In the genomic region with DNA sequence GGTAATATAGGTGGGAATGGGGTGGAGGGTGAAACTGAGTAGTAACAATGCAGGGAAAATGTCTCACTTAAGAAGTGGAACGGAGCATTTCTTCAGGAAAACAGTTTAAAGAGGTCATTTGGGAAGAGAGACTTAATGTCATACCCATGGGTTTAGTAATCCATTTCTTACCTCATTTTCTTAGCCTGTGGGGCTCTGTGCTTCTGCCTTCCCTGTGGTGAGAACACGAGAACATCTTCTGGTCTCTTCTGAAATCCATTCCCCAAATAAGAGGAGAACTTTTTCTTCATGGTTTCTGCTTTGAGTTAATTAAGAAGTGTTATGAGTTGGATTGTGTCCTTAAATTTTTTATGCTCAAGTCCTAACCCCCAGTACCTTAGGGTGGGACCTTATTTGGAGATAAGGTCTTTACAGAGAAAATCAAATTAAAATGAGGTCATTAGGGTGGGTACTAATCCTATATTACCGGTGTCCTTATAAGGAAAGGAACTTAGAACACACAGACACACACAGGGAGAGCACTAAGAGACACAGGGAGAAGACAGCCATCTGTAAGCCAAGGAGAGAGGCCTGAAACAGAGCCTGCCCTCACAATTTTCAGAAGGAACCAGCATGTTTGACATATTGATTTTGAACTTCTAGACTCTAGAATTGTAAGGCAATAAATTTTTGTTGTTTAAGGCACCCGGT, we compare ENCODE assay signal across 16 cellular contexts. TPM values are rescaled to one million over a fixed set of nuclear protein-coding genes. Genes with fewer than 3 reads are reported as not detected.
A peak's percentile ranks its signal among the peaks of the same experiment; 100 is the strongest.
DNase-seq lines count a peak whose midpoint lies in the region; ATAC-seq and TF ChIP-seq lines count a peak whose summit lies in the region.
"Had no signal": no experiment of that assay in that cellular context is flagged by ENCODE, and none has a peak within 500 bp of the region (broad histone marks: within the 10 kb centered on the region; RNA-seq: fewer than 3 reads in every experiment).

No MANE protein-coding gene starts in this region.

- H3K4me3 Mint-ChIP-seq in HFFc6 = peak overlapping the region; percentile 53
- H3K4me3 Mint-ChIP-seq: activated naive CD8-positive, alpha-beta T cell treated with anti-CD3 and anti-CD28 coated beads, Interleukin-2, amount 10 ng/mL, durations not matched to agents 7 days and 5 days; IgD-negative memory B cell had no signal

- DNase-seq in HFFc6 (peak; percentile 62), SK-N-DZ (ENCODE audit: low spot score) (peak; percentile 54), fibroblast of gingiva (ENCODE audit: low read depth) (peak; percentile 69), NCI-H748 (lab: John Stamatoyannopoulos, UW; ENCODE audit: unreplicated experiment) (no peak)
- DNase-seq: activated naive CD8-positive, alpha-beta T cell treated with anti-CD3 and anti-CD28 coated beads, Interleukin-2, amount 10 ng/mL, durations not matched to agents 7 days and 5 days; dorsolateral prefrontal cortex; NCI-H187 treated with DMSO at 0.1 percent for 48 hours; NCI-H526; sigmoid colon had no signal

- peaks cover 53% of the 10 kb centered on the region for H3K4me1 ChIP-seq in skeletal muscle satellite cell (ENCODE audit: control insufficient read depth, insufficient read depth, low read length)
- H3K4me1 ChIP-seq: sigmoid colon had no signal

- peak overlapping the region; percentile 80 for H3K27ac Mint-ChIP-seq in HFFc6
- H3K27ac Mint-ChIP-seq: activated naive CD8-positive, alpha-beta T cell treated with anti-CD3 and anti-CD28 coated beads, Interleukin-2, amount 10 ng/mL, durations not matched to agents 7 days and 5 days; IgD-negative memory B cell had no signal

- no peak for TF ChIP-seq CTCF in HFFc6 (IDR thresholded peaks at IDR 0.05)

- H3K9ac ChIP-seq in skeletal muscle satellite cell (ENCODE audit: low read depth, low read length) = peak overlapping the region; percentile 83

- peaks cover 6% of the 10 kb centered on the region for H3K27me3 Mint-ChIP-seq in HFFc6 (ENCODE audit: insufficient read depth)

- no peaks in the 10 kb centered on the region for H3K9me3 ChIP-seq in skeletal muscle satellite cell (replicated peaks; ENCODE audit: low read length)
- H3K9me3 ChIP-seq: sigmoid colon had no signal

- H3K9me3 Mint-ChIP-seq in HFFc6 = no peaks in the 10 kb centered on the region
- H3K9me3 Mint-ChIP-seq: activated naive CD8-positive, alpha-beta T cell treated with anti-CD3 and anti-CD28 coated beads, Interleukin-2, amount 10 ng/mL, durations not matched to agents 7 days and 5 days; IgD-negative memory B cell had no signal

- H3K4me2 ChIP-seq in skeletal muscle satellite cell (ENCODE audit: low read length) = peak overlapping the region; percentile 46

- no peak for ATAC-seq in HG02970 (IDR thresholded peaks at IDR 0.05; ENCODE audit: low FRiP score, unreplicated experiment)
- ATAC-seq in GM19351 (IDR thresholded peaks at IDR 0.05; ENCODE audit: unreplicated experiment) = no peak
- ATAC-seq in GM21381 (IDR thresholded peaks at IDR 0.05; ENCODE audit: unreplicated experiment) = no peak

- no peaks in the 10 kb centered on the region for H3K36me3 Mint-ChIP-seq in HFFc6 (ENCODE audit: low read depth)
- H3K36me3 Mint-ChIP-seq: activated naive CD8-positive, alpha-beta T cell treated with anti-CD3 and anti-CD28 coated beads, Interleukin-2, amount 10 ng/mL, durations not matched to agents 7 days and 5 days; IgD-negative memory B cell had no signal

- H3K36me3 ChIP-seq in skeletal muscle satellite cell (ENCODE audit: insufficient read depth, low read length) = no peaks in the 10 kb centered on the region
- H3K36me3 ChIP-seq: sigmoid colon had no signal

- H3K4me3 ChIP-seq in skeletal muscle satellite cell (ENCODE audit: low read length) = peak overlapping the region; percentile 8
- H3K4me3 ChIP-seq: dorsolateral prefrontal cortex, sigmoid colon, SK-N-MC had no signal

- no peaks in the 10 kb centered on the region for H3K27me3 ChIP-seq in skeletal muscle satellite cell (ENCODE audit: control insufficient read depth, insufficient read depth, low read length)
- H3K27me3 ChIP-seq: dorsolateral prefrontal cortex, sigmoid colon had no signal

- H3K4me1 Mint-ChIP-seq in HFFc6 (ENCODE audit: low read depth) = peaks cover 55% of the 10 kb centered on the region
- H3K4me1 Mint-ChIP-seq: activated naive CD8-positive, alpha-beta T cell treated with anti-CD3 and anti-CD28 coated beads, Interleukin-2, amount 10 ng/mL, durations not matched to agents 7 days and 5 days; IgD-negative memory B cell had no signal

RNA-seq across cellular contexts. Expression of gene CCDC190, which starts 5.4 kb away (rescaled TPM):
- total RNA-seq in HFFc6 (2021; fragmentation: NEBNext Ultra II Directional; extraction: Animal tissue kit (Norgen Biotek cat#: 25700)) = under 1 TPM in 3 of 6 experiments, not detected in 3; 0.07 to 0.21 (median 0.14) TPM
- polyA plus RNA-seq in SK-N-DZ (2014; cell fraction: cytosol; rRNA removed) = 0.12 TPM in 1 of 2 replicates, not detected in the other
- 0.31 TPM in 1 of 2 replicates, not detected in the other for polyA plus RNA-seq in SK-N-DZ (2014; cell fraction: nucleus; rRNA removed)
- total RNA-seq in skeletal muscle satellite cell (2012; rRNA removed) = 0.22 TPM in 1 of 2 replicates, not detected in the other
- total RNA-seq: activated naive CD8-positive, alpha-beta T cell treated with anti-CD3 and anti-CD28 coated beads, Interleukin-2, amount 10 ng/mL, durations not matched to agents 7 days and 5 days; kidney epithelial cell; sigmoid colon had no signal
- polyA plus RNA-seq: IgD-negative memory B cell, sigmoid colon had no signal
